ENCODE assay signal across 20 cellular contexts in the genomic region with DNA sequence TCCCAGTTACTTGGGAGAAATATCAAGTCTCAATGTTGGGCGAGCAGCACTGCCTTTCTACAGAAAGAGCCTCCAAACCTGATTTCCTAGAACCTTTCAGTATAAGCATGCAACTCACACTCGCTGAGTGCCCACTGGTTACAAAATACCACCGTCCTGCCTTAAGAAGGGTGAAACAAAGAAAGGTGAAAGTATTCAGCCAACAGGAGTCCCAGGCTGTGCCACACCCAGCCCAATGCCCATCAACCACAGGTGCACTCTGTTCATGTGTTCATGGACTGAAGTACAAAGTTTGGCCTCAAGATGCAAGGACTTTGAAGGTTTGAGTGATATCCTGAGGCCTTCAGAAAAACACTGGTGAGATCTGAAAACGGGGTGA. TPM values are rescaled to one million over a fixed set of nuclear protein-coding genes. Genes with fewer than 3 reads are reported as not detected.
DNase-seq lines count a peak whose midpoint lies in the region; ATAC-seq, FAIRE-seq and TF ChIP-seq lines count a peak whose summit lies in the region.
"Had no signal": no experiment of that assay in that cellular context is flagged by ENCODE, and none has a peak within 500 bp of the region (broad histone marks: within the 10 kb centered on the region; RNA-seq: fewer than 3 reads in every experiment).

No MANE protein-coding gene starts in this region.

- H3K4ac ChIP-seq in H1 (replicated peaks; ENCODE audit: insufficient read length, low read depth, low read length) (peak overlapping the region; percentile 95), trophoblast cell (ENCODE audit: low read depth, low read length) (no peak overlapping the region)

- H3K27me3 ChIP-seq in HUES64 (ENCODE audit: insufficient read depth, low read length) (no peaks in the 10 kb centered on the region), H1 (replicated peaks in 1 of 4; ENCODE audit: control insufficient read depth in 3 of 4, extremely low read depth in 1 of 4, insufficient read depth in 3 of 4, low read length in 3 of 4) (peaks cover 0 to 4% (median 0%) of the 10 kb centered on the region in 4 experiments; a peak in 3 of 7 replicates), trophoblast cell (ENCODE audit: insufficient read depth, low read length) (no peaks in the 10 kb centered on the region), sigmoid colon (no peaks in the 10 kb centered on the region)
- H3K27me3 ChIP-seq: Peyer's patch had no signal

- peak overlapping the region in 1 of 2 donors; percentile 40 for H3K4me3 Mint-ChIP-seq in CD14-positive monocyte
- H3K4me3 Mint-ChIP-seq: CD8-positive, alpha-beta T cell; IgD-negative memory B cell had no signal

- no peak for FAIRE-seq in H1 (lab: Jason Lieb, UNC)
- FAIRE-seq: D721Med, GM12892 had no signal

- peak overlapping the region; percentile 2 for H3K56ac ChIP-seq in H1 (replicated peaks; ENCODE audit: insufficient read length, low read depth, low read length)

- H2AFZ ChIP-seq in H1 (ENCODE audit: low read length) (no peak overlapping the region), trophoblast cell (ENCODE audit: insufficient read depth, low read length, poor library complexity) (no peak overlapping the region)

- H3K18ac ChIP-seq in H1 (ENCODE audit: extremely low read depth, low read length) (peak overlapping the region; percentile 97), trophoblast cell (ENCODE audit: low read length) (no peak overlapping the region)

- H2BK12ac ChIP-seq in H1 (ENCODE audit: low read depth, low read length) (peak overlapping the region; percentile 98), trophoblast cell (ENCODE audit: low read length) (peak overlapping the region; percentile 15)

- ATAC-seq in GM21717 (IDR thresholded peaks at IDR 0.05; ENCODE audit: unreplicated experiment) (no peak), GM21576 (IDR thresholded peaks at IDR 0.05; ENCODE audit: unreplicated experiment) (no peak)
- ATAC-seq: CD8-positive, alpha-beta T cell had no signal

- H3K27ac Mint-ChIP-seq in CD14-positive monocyte: peak overlapping the region in 1 of 7 donors; percentile 53
- H3K27ac Mint-ChIP-seq: CD8-positive, alpha-beta T cell; IgD-negative memory B cell had no signal

- H3K23me2 ChIP-seq in H1 (ENCODE audit: low read depth, low read length): peaks cover 2% of the 10 kb centered on the region; the same call in 1 of the 2 replicates

- TF ChIP-seq EP300 in H1 (IDR thresholded peaks at IDR 0.05; ENCODE audit: borderline replicate concordance in 1 of 2, low read depth in 2 of 2, low read length in 2 of 2): no peak
- TF ChIP-seq EP300 in sigmoid colon (IDR thresholded peaks at IDR 0.05): no peak

- H3K4me1 ChIP-seq in HUES64 (ENCODE audit: insufficient read depth, low read length) (peaks cover 68% of the 10 kb centered on the region), H1 (replicated peaks in 1 of 4; ENCODE audit: control insufficient read depth in 3 of 4, insufficient read depth in 4 of 4, low read length in 3 of 4) (peaks cover 23 to 51% (median 42%) of the 10 kb centered on the region in 4 experiments), trophoblast cell (ENCODE audit: control insufficient read depth in 1 of 2, insufficient read depth in 2 of 2, low read length in 2 of 2) (peaks cover 21 to 23% of the 10 kb centered on the region in 2 experiments), sigmoid colon (peaks cover 0 to 45% (median 31%) of the 10 kb centered on the region in 4 donors)
- H3K4me1 ChIP-seq: Peyer's patch had no signal

- peak overlapping the region; percentile 0 for H3K14ac ChIP-seq in H1 (ENCODE audit: insufficient read length)
- no peak overlapping the region for H3K14ac ChIP-seq in trophoblast cell (ENCODE audit: low read length)

- H3K4me1 Mint-ChIP-seq in CD14-positive monocyte: peaks cover 7% of the 10 kb centered on the region

- peak overlapping the region; percentile 100 for H2BK5ac ChIP-seq in H1 (ENCODE audit: low read depth, low read length)
- H2BK5ac ChIP-seq in trophoblast cell (ENCODE audit: low read depth, low read length, poor library complexity): no peak overlapping the region

- CTCF ChIA-PET in H1 (lab: Charles Lee; ENCODE audit: partially characterized antibody): interaction anchor here (0.7 to 2.9 kb wide), 4 partner anchors 30 to 255 kb away, joined by 3 to 11 read pairs (median 3); no protein-coding TSS in a partner anchor

- H3K79me1 ChIP-seq in H1 (ENCODE audit: low read depth, low read length) (peaks cover 5% of the 10 kb centered on the region), trophoblast cell (ENCODE audit: low read length) (peaks cover 6% of the 10 kb centered on the region)

- H2BK120ac ChIP-seq in H1 (replicated peaks; ENCODE audit: low read depth, low read length) (peak overlapping the region; percentile 99), trophoblast cell (ENCODE audit: insufficient read depth, low read length, poor library complexity) (no peak overlapping the region)

- H4K91ac ChIP-seq in H1 (replicated peaks; ENCODE audit: insufficient read length, low read length): peak overlapping the region; percentile 70
- H4K91ac ChIP-seq in trophoblast cell (ENCODE audit: low read depth, low read length): no peak overlapping the region

- TF ChIP-seq RAD21 in H1 (IDR thresholded peaks at IDR 0.05 in 1 of 2, conservative IDR thresholded peaks at IDR 0.05 in 1 of 2; ENCODE audit: low read depth in 2 of 2, low read length in 2 of 2): no peak

- no peak overlapping the region for H4K12ac ChIP-seq in trophoblast cell (ENCODE audit: low read depth, low read length)

- POLR2A ChIA-PET in H1 (lab: Charles Lee; ENCODE audit: partially characterized antibody): interaction anchor here (0.7 to 6.0 kb wide), 18 partner anchors 8 to 116 kb away, joined by 3 to 62 read pairs (median 4); a partner anchor contains a TSS

- H3K4me2 ChIP-seq in H1 (ENCODE audit: insufficient read depth in 1 of 2, low read depth in 2 of 2, low read length in 2 of 2): peak overlapping the region; percentile 60 to 61
- H3K4me2 ChIP-seq in trophoblast cell (ENCODE audit: low read length): peak overlapping the region; percentile 44

- H4K20me1 ChIP-seq in H1 (replicated peaks in 1 of 2; ENCODE audit: control insufficient read depth in 1 of 2, insufficient read depth in 2 of 2, low read length in 2 of 2): no peaks in the 10 kb centered on the region

- WGBS in HUES64: 16% methylated on average over 4 of the region's 4 CpGs
- WGBS in H1 (ENCODE audit: extremely low coverage in 1 of 2, insufficient coverage in 1 of 2, insufficient read length in 1 of 2, insufficient replicate concordance in 2 of 2, low coverage in 1 of 2, low lambda C conversion rate in 2 of 2, missing lambda C conversion rate in 1 of 2), 2 experiments: 17% methylated on average over 4 of the region's 4 CpGs; no CpG with 5 or more reads in 1 of the 2 experiments
- no CpG with 5 or more reads among the region's 4 CpGs for WGBS in trophoblast cell (ENCODE audit: extremely low coverage, insufficient coverage, insufficient read length)
- WGBS in sigmoid colon, 2 donors: 81 to 87% methylated on average over 4 of the region's 4 CpGs

- H4K8ac ChIP-seq in H1 (ENCODE audit: extremely low read depth, insufficient read depth, low read length): no peak overlapping the region
- no peak overlapping the region for H4K8ac ChIP-seq in trophoblast cell (ENCODE audit: low read depth, low read length)

- intact Hi-C loops in CD14-positive monocyte (cut with micrococcal nuclease) (no loop called here), sigmoid colon (cut with DNase I) (no loop called here)

- peak overlapping the region; percentile 72 for H3K9ac ChIP-seq in HUES64 (ENCODE audit: low read depth, low read length)
- H3K9ac ChIP-seq in H1 (replicated peaks in 1 of 4; ENCODE audit: extremely low read depth in 1 of 4, low read depth in 3 of 4, low read length in 3 of 4): peak overlapping the region in 3 of 4 experiments; percentile 16 to 33 (median 31); a peak in 2 of 7 replicates
- no peak overlapping the region for H3K9ac ChIP-seq in trophoblast cell (ENCODE audit: low read length)

- peaks cover 1 to 8% (median 4%) of the 10 kb centered on the region in 3 donors for H3K27me3 Mint-ChIP-seq in CD14-positive monocyte (ENCODE audit: low read depth in 3 of 3)

- no peaks in the 10 kb centered on the region for H3K9me3 ChIP-seq in HUES64 (ENCODE audit: insufficient read depth, low read depth, low read length)
- no peaks in the 10 kb centered on the region for H3K9me3 ChIP-seq in H1 (ENCODE audit: insufficient read depth in 2 of 2, low read depth in 1 of 2, low read length in 1 of 2)
- H3K9me3 ChIP-seq in trophoblast cell (ENCODE audit: insufficient read depth, low read depth, low read length): no peaks in the 10 kb centered on the region
- no peaks in the 10 kb centered on the region for H3K9me3 ChIP-seq in sigmoid colon
- H3K9me3 ChIP-seq: Peyer's patch had no signal

- no peak overlapping the region for H2BK15ac ChIP-seq in H1 (ENCODE audit: low read length)

- TF ChIP-seq CTCF in H1 (IDR thresholded peaks at IDR 0.05; ENCODE audit: control extremely low read depth in 1 of 3, insufficient read depth in 1 of 3, low read depth in 1 of 3, low read length in 3 of 3) (no peak), CD14-positive monocyte (IDR thresholded peaks at IDR 0.05) (no peak), sigmoid colon (IDR thresholded peaks at IDR 0.05) (no peak)

- H3K4me3 ChIP-seq in HUES64 (ENCODE audit: low read length) (peak overlapping the region; percentile 18; the same call in 1 of the 2 replicates), H1 (ENCODE audit: extremely low read depth in 1 of 4, insufficient read depth in 2 of 4, low read depth in 3 of 4, low read length in 4 of 4) (peak overlapping the region in 1 of 4 experiments; percentile 36; a peak in 2 of 8 replicates), trophoblast cell (ENCODE audit: low read depth, low read length) (no peak overlapping the region), sigmoid colon (no peak overlapping the region)
- H3K4me3 ChIP-seq: Peyer's patch had no signal

- H3K23ac ChIP-seq in H1 (ENCODE audit: insufficient read length) (no peak overlapping the region), trophoblast cell (ENCODE audit: low read length) (no peak overlapping the region)

- H2AK5ac ChIP-seq in H1 (ENCODE audit: low read depth, low read length) (peak overlapping the region; percentile 97), trophoblast cell (ENCODE audit: low read length) (no peak overlapping the region)

- H3K27ac ChIP-seq in HUES64 (ENCODE audit: low read depth, low read length): peak overlapping the region; percentile 98
- peak overlapping the region; percentile 80 for H3K27ac ChIP-seq in H1 (ENCODE audit: low read depth, low read length)
- H3K27ac ChIP-seq in trophoblast cell (ENCODE audit: low read depth, low read length): no peak overlapping the region
- peak overlapping the region in 2 of 4 donors; percentile 85 to 87 for H3K27ac ChIP-seq in sigmoid colon
- H3K27ac ChIP-seq: Peyer's patch had no signal

- peak in 1 of 2 experiments; percentile 59 for DNase-seq in H1 (ENCODE audit: low read depth in 1 of 2, low spot score in 2 of 2)
- peak; percentile 45 for DNase-seq in islet precursor cell
- DNase-seq in trophoblast cell: no peak
- DNase-seq in CD14-positive monocyte (ENCODE audit: low spot score): no peak
- no peak for DNase-seq in sigmoid colon
- DNase-seq: ACHN; CD8-positive, alpha-beta T cell; DMS79 treated with DMSO at 0.1 percent for 48 hours; GDM1; NCI-H1930; NCI-H2171 treated with DMSO at 0.1 percent for 48 hours; NCI-H82; Peyer's patch; Right ventricle myocardium superior had no signal

- peak overlapping the region; percentile 99 for H2BK20ac ChIP-seq in H1 (ENCODE audit: low read length)

- H3K36me3 Mint-ChIP-seq in CD14-positive monocyte: no peaks in the 10 kb centered on the region
- H3K36me3 Mint-ChIP-seq: CD8-positive, alpha-beta T cell; IgD-negative memory B cell had no signal

- peaks cover 0 to 36% of the 10 kb centered on the region in 2 experiments; a peak in 2 of 4 replicates for H3K79me2 ChIP-seq in H1 (ENCODE audit: control insufficient read depth in 1 of 2, insufficient read depth in 2 of 2, low read length in 2 of 2)
- no peaks in the 10 kb centered on the region for H3K79me2 ChIP-seq in trophoblast cell (ENCODE audit: control insufficient read depth, insufficient read depth, low read length, poor library complexity)

- H3K36me3 ChIP-seq in HUES64 (ENCODE audit: insufficient read depth, low read length) (no peaks in the 10 kb centered on the region), H1 (ENCODE audit: control insufficient read depth in 2 of 4, insufficient read depth in 4 of 4, low read length in 3 of 4) (no peaks in the 10 kb centered on the region), trophoblast cell (ENCODE audit: control insufficient read depth in 1 of 2, insufficient read depth in 2 of 2, low read length in 2 of 2) (no peaks in the 10 kb centered on the region), sigmoid colon (no peaks in the 10 kb centered on the region)
- H3K36me3 ChIP-seq: Peyer's patch had no signal

- peak overlapping the region; percentile 25 for H4K5ac ChIP-seq in H1 (ENCODE audit: insufficient read length, low read depth, low read length)

- no peaks in the 10 kb centered on the region for H3K9me3 Mint-ChIP-seq in CD14-positive monocyte
- H3K9me3 Mint-ChIP-seq: CD8-positive, alpha-beta T cell; IgD-negative memory B cell had no signal

- no peak; a peak in 1 of 3 replicates for TF ChIP-seq POLR2A in H1 (IDR thresholded peaks at IDR 0.05; ENCODE audit: control extremely low read depth in 1 of 2, low read depth in 2 of 2, low read length in 2 of 2)
- no peak for TF ChIP-seq POLR2A in sigmoid colon (IDR thresholded peaks at IDR 0.05)

RNA-seq across cellular contexts. Expression of a gene that starts 34.0 kb away (rescaled TPM):
- 56.6 TPM for polyA plus RNA-seq in HUES64 (2013, experiment 1 of 2)
- polyA plus RNA-seq in HUES64 (2013, experiment 2 of 2): 72.8 TPM
- total RNA-seq in H1 (2021; fragmentation: NEBNext Ultra II Directional; extraction: Animal tissue kit (Norgen Biotek cat#: 25700)): 41.3 and 48.9 TPM in 2 replicates
- polyA plus RNA-seq in H1 (2011; rRNA removed) (10.9 and 15.4 TPM in 2 replicates), CD14-positive monocyte (not detected), sigmoid colon (1 to 10 TPM in 1 of 3 donors, under 1 TPM in 2; under 0.01 to 1.2 (median 0.60) TPM)
- polyA plus RNA-seq in H1 (2011; cell fraction: cytosol; rRNA removed): 10.1 TPM
- polyA plus RNA-seq in H1 (2011; cell fraction: nucleus; rRNA removed): 28.2 TPM
- polyA plus RNA-seq in H1 (2012, experiment 1 of 2): 9.5 to 14.9 TPM (median 12.6 TPM) in 4 replicates
- polyA plus RNA-seq in H1 (2012, experiment 2 of 2): 2.0 TPM
- 50.8 TPM for polyA plus RNA-seq in H1 (2013, experiment 1 of 2)
- polyA plus RNA-seq in H1 (2013, experiment 2 of 2): 58.0 TPM
- polyA minus RNA-seq in H1 (2011; rRNA and poly(A)+ RNA removed): 39.3 and 40.6 TPM in 2 replicates
- 19.2 TPM for polyA minus RNA-seq in H1 (2011; cell fraction: cytosol; rRNA and poly(A)+ RNA removed)
- 33.9 TPM for polyA minus RNA-seq in H1 (2011; cell fraction: nucleus; rRNA and poly(A)+ RNA removed)
- polyA plus RNA-seq in trophoblast cell (2013): 2.7 and 3.2 TPM in 2 replicates
- 10 to 100 TPM; 16.8 to 46.8 (median 20.6) TPM for total RNA-seq in sigmoid colon
- total RNA-seq: CD8-positive, alpha-beta T cell had no signal
- polyA plus RNA-seq: IgD-negative memory B cell had no signal
